3 cellular contexts compared by ENCODE assay signal in the genomic region with DNA sequence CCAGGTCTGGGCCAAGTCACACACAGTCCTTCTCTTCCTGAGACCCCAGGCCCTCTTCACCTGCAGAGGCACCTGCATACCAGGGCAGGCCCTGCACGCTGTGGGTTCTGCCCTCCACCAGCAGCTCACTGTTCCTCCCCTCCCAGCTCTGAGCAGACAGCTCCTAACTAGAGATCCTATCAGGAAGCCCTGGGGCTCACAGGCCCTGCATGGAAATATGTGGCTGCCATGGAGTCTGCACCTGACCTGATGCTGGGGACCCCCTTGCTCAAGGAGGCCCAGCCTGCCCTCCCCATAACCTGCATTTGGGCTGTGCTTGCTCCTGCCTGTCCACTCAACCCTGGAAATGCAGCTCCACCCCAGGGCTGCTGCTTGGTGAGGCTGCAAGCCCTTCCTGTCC.
A peak's percentile ranks its signal among the peaks of the same experiment; 100 is the strongest.
TF ChIP-seq lines count a peak whose summit lies in the region.

No MANE protein-coding gene starts in this region.

TF ChIP-seq in SK-N-SH, 30 proteins besides CTCF, POLR2A, EP300 and RAD21:
- TF ChIP-seq GATA2 (CRISPR knock-in tag; IDR thresholded peaks at IDR 0.05) (0 out of 2 replicates have a peak, but pooled peaks have one; percentile 12), YY1 (IDR thresholded peaks at IDR 0.05; ENCODE audit: low read depth) (no peak), RFX5 (IDR thresholded peaks at IDR 0.05; ENCODE audit: low read length) (no peak)
- TF ChIP-seq, protein P1, sequence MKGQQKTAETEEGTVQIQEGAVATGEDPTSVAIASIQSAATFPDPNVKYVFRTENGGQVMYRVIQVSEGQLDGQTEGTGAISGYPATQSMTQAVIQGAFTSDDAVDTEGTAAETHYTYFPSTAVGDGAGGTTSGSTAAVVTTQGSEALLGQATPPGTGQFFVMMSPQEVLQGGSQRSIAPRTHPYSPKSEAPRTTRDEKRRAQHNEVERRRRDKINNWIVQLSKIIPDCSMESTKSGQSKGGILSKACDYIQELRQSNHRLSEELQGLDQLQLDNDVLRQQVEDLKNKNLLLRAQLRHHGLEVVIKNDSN (IDR thresholded peaks at IDR 0.05; ENCODE audit: borderline replicate concordance, low read depth) = no peak

TF ChIP-seq in SK-N-SH treated with all-trans-retinoic acid at 6 μM for 48 hours, 23 proteins besides CTCF, POLR2A, EP300 and RAD21:
- TF ChIP-seq GLIS3 (CRISPR knock-in tag; IDR thresholded peaks at IDR 0.05) (no peak), ZC3H10 (CRISPR knock-in tag; IDR thresholded peaks at IDR 0.05) (no peak), PPARA (CRISPR knock-in tag; IDR thresholded peaks at IDR 0.05; ENCODE audit: borderline replicate concordance) (no peak), RARB (CRISPR knock-in tag; IDR thresholded peaks at IDR 0.05) (no peak), SNAI2 (CRISPR knock-in tag; IDR thresholded peaks at IDR 0.05) (no peak), ZFP3 (CRISPR knock-in tag; IDR thresholded peaks at IDR 0.05) (no peak), ARNTL (CRISPR knock-in tag; IDR thresholded peaks at IDR 0.05; ENCODE audit: borderline replicate concordance, low read depth) (no peak), OSR1 (CRISPR knock-in tag; IDR thresholded peaks at IDR 0.05) (no peak), TCF4 (CRISPR knock-in tag; IDR thresholded peaks at IDR 0.05; ENCODE audit: borderline replicate concordance) (no peak), ZFP30 (CRISPR knock-in tag; IDR thresholded peaks at IDR 0.05) (no peak), ZNF70 (CRISPR knock-in tag; IDR thresholded peaks at IDR 0.05) (no peak), ESRRG (CRISPR knock-in tag; IDR thresholded peaks at IDR 0.05) (no peak), ZNF8 (CRISPR knock-in tag; IDR thresholded peaks at IDR 0.05) (no peak)
- TF ChIP-seq, protein P2, sequence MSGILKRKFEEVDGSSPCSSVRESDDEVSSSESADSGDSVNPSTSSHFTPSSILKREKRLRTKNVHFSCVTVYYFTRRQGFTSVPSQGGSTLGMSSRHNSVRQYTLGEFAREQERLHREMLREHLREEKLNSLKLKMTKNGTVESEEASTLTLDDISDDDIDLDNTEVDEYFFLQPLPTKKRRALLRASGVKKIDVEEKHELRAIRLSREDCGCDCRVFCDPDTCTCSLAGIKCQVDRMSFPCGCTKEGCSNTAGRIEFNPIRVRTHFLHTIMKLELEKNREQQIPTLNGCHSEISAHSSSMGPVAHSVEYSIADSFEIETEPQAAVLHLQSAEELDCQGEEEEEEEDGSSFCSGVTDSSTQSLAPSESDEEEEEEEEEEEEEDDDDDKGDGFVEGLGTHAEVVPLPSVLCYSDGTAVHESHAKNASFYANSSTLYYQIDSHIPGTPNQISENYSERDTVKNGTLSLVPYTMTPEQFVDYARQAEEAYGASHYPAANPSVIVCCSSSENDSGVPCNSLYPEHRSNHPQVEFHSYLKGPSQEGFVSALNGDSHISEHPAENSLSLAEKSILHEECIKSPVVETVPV (CRISPR knock-in tag; IDR thresholded peaks at IDR 0.05) = no peak
- TF ChIP-seq, protein P3, sequence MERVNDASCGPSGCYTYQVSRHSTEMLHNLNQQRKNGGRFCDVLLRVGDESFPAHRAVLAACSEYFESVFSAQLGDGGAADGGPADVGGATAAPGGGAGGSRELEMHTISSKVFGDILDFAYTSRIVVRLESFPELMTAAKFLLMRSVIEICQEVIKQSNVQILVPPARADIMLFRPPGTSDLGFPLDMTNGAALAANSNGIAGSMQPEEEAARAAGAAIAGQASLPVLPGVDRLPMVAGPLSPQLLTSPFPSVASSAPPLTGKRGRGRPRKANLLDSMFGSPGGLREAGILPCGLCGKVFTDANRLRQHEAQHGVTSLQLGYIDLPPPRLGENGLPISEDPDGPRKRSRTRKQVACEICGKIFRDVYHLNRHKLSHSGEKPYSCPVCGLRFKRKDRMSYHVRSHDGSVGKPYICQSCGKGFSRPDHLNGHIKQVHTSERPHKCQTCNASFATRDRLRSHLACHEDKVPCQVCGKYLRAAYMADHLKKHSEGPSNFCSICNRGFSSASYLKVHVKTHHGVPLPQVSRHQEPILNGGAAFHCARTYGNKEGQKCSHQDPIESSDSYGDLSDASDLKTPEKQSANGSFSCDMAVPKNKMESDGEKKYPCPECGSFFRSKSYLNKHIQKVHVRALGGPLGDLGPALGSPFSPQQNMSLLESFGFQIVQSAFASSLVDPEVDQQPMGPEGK (CRISPR knock-in tag; IDR thresholded peaks at IDR 0.05; ENCODE audit: borderline replicate concordance) = no peak
- TF ChIP-seq, protein P4, sequence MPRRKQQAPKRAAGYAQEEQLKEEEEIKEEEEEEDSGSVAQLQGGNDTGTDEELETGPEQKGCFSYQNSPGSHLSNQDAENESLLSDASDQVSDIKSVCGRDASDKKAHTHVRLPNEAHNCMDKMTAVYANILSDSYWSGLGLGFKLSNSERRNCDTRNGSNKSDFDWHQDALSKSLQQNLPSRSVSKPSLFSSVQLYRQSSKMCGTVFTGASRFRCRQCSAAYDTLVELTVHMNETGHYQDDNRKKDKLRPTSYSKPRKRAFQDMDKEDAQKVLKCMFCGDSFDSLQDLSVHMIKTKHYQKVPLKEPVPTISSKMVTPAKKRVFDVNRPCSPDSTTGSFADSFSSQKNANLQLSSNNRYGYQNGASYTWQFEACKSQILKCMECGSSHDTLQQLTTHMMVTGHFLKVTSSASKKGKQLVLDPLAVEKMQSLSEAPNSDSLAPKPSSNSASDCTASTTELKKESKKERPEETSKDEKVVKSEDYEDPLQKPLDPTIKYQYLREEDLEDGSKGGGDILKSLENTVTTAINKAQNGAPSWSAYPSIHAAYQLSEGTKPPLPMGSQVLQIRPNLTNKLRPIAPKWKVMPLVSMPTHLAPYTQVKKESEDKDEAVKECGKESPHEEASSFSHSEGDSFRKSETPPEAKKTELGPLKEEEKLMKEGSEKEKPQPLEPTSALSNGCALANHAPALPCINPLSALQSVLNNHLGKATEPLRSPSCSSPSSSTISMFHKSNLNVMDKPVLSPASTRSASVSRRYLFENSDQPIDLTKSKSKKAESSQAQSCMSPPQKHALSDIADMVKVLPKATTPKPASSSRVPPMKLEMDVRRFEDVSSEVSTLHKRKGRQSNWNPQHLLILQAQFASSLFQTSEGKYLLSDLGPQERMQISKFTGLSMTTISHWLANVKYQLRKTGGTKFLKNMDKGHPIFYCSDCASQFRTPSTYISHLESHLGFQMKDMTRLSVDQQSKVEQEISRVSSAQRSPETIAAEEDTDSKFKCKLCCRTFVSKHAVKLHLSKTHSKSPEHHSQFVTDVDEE (CRISPR knock-in tag; IDR thresholded peaks at IDR 0.05) = no peak

TF ChIP-seq in K562, 482 proteins besides CTCF, POLR2A, EP300 and RAD21:
- TF ChIP-seq, protein P5, sequence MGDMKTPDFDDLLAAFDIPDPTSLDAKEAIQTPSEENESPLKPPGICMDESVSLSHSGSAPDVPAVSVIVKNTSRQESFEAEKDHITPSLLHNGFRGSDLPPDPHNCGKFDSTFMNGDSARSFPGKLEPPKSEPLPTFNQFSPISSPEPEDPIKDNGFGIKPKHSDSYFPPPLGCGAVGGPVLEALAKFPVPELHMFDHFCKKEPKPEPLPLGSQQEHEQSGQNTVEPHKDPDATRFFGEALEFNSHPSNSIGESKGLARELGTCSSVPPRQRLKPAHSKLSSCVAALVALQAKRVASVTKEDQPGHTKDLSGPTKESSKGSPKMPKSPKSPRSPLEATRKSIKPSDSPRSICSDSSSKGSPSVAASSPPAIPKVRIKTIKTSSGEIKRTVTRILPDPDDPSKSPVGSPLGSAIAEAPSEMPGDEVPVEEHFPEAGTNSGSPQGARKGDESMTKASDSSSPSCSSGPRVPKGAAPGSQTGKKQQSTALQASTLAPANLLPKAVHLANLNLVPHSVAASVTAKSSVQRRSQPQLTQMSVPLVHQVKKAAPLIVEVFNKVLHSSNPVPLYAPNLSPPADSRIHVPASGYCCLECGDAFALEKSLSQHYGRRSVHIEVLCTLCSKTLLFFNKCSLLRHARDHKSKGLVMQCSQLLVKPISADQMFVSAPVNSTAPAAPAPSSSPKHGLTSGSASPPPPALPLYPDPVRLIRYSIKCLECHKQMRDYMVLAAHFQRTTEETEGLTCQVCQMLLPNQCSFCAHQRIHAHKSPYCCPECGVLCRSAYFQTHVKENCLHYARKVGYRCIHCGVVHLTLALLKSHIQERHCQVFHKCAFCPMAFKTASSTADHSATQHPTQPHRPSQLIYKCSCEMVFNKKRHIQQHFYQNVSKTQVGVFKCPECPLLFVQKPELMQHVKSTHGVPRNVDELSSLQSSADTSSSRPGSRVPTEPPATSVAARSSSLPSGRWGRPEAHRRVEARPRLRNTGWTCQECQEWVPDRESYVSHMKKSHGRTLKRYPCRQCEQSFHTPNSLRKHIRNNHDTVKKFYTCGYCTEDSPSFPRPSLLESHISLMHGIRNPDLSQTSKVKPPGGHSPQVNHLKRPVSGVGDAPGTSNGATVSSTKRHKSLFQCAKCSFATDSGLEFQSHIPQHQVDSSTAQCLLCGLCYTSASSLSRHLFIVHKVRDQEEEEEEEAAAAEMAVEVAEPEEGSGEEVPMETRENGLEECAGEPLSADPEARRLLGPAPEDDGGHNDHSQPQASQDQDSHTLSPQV (IDR thresholded peaks at IDR 0.05) = no peak
- TF ChIP-seq MYC (IDR thresholded peaks at IDR 0.05; ENCODE audit: low read depth, low read length) (no peak), MYC (CRISPR knock-in tag; IDR thresholded peaks at IDR 0.05; ENCODE audit: borderline replicate concordance, low read depth) (no peak), SNRNP70 (optimal IDR thresholded peaks at IDR 0.05; ENCODE audit: low read depth, low read length) (no peak), FOXA1 (IDR thresholded peaks at IDR 0.05; ENCODE audit: borderline replicate concordance) (no peak), NCOA1 (IDR thresholded peaks at IDR 0.05; ENCODE audit: low read depth) (no peak), HDAC3 (IDR thresholded peaks at IDR 0.05; ENCODE audit: borderline replicate concordance, partially characterized antibody) (no peak), ELF2 (CRISPR knock-in tag; IDR thresholded peaks at IDR 0.05) (no peak), HDAC1 (IDR thresholded peaks at IDR 0.05) (no peak), DIDO1 (tag; IDR thresholded peaks at IDR 0.05; ENCODE audit: low read depth) (no peak), ZBTB17 (CRISPR knock-in tag; IDR thresholded peaks at IDR 0.05) (no peak)
- TF ChIP-seq, protein P6, sequence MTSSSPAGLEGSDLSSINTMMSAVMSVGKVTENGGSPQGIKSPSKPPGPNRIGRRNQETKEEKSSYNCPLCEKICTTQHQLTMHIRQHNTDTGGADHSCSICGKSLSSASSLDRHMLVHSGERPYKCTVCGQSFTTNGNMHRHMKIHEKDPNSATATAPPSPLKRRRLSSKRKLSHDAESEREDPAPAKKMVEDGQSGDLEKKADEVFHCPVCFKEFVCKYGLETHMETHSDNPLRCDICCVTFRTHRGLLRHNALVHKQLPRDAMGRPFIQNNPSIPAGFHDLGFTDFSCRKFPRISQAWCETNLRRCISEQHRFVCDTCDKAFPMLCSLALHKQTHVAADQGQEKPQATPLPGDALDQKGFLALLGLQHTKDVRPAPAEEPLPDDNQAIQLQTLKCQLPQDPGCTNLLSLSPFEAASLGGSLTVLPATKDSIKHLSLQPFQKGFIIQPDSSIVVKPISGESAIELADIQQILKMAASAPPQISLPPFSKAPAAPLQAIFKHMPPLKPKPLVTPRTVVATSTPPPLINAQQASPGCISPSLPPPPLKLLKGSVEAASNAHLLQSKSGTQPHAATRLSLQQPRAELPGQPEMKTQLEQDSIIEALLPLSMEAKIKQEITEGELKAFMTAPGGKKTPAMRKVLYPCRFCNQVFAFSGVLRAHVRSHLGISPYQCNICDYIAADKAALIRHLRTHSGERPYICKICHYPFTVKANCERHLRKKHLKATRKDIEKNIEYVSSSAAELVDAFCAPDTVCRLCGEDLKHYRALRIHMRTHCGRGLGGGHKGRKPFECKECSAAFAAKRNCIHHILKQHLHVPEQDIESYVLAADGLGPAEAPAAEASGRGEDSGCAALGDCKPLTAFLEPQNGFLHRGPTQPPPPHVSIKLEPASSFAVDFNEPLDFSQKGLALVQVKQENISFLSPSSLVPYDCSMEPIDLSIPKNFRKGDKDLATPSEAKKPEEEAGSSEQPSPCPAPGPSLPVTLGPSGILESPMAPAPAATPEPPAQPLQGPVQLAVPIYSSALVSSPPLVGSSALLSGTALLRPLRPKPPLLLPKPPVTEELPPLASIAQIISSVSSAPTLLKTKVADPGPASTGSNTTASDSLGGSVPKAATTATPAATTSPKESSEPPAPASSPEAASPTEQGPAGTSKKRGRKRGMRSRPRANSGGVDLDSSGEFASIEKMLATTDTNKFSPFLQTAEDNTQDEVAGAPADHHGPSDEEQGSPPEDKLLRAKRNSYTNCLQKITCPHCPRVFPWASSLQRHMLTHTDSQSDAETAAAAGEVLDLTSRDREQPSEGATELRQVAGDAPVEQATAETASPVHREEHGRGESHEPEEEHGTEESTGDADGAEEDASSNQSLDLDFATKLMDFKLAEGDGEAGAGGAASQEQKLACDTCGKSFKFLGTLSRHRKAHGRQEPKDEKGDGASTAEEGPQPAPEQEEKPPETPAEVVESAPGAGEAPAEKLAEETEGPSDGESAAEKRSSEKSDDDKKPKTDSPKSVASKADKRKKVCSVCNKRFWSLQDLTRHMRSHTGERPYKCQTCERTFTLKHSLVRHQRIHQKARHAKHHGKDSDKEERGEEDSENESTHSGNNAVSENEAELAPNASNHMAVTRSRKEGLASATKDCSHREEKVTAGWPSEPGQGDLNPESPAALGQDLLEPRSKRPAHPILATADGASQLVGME (CRISPR knock-in tag; IDR thresholded peaks at IDR 0.05) = no peak
- TF ChIP-seq, protein P7, sequence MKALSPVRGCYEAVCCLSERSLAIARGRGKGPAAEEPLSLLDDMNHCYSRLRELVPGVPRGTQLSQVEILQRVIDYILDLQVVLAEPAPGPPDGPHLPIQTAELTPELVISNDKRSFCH (CRISPR knock-in tag; IDR thresholded peaks at IDR 0.05) = no peak
- TF ChIP-seq, protein P7 (tag; IDR thresholded peaks at IDR 0.05) = no peak
